29 cellular contexts compared by ENCODE assay signal in the genomic region with DNA sequence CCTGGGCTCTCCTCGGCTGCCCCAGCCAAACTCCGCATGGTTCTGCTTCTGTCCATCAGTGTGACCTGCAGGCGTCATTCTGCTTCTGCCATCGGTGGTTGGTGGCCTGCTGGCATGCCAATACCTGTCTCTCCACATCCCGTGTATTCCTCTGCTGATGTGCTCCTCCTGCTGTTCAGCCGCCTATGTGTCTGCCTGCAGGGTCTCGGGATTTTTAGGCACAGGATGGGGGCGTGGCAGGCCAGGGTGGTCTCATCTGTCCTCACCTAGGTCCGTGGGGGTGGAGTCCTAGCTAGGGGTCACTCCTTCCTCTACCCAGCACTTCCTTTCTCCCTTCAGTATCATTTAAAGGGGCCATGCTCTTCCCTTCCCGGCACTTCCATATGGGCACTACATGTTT. TPM values are rescaled to one million over a fixed set of nuclear protein-coding genes. Genes with fewer than 3 reads are reported as not detected.
"Had no signal": no experiment of that assay in that cellular context is flagged by ENCODE, and none has a peak within 500 bp of the region (broad histone marks: within the 10 kb centered on the region; RNA-seq: fewer than 3 reads in every experiment).

No MANE protein-coding gene starts in this region.

- H3K27me3 ChIP-seq: brain microvascular endothelial cell, cardiac muscle cell, MG63, Peyer's patch had no signal

- H3K9me3 ChIP-seq: MG63, Peyer's patch had no signal

- DNase-seq: activated CD4-positive, alpha-beta memory T cell treated with anti-CD3 and anti-CD28 coated beads, Interleukin-2, amount 10 ng/mL, durations not matched to agents 7 days and 5 days; activated CD4-positive, alpha-beta T cell treated with anti-CD3 and anti-CD28 coated beads, Interleukin-2, amount 50 U/mL, for 1 hour; activated CD4-positive, CD25-positive, alpha-beta regulatory T cell; activated gamma-delta T cell treated with Interleukin-2 at 50 U/mL for 16 hours; activated naive CD4-positive, alpha-beta T cell treated with anti-CD3 and anti-CD28 coated beads, Interleukin-2, amount 10 ng/mL, durations not matched to agents 7 days and 5 days; activated naive CD8-positive, alpha-beta T cell treated with anti-CD3 and anti-CD28 coated beads for 36 hours; activated T-cell treated with anti-CD3 and anti-CD28 coated beads, Interleukin-2, amount 50 U/mL, for 72 hours; brain microvascular endothelial cell; cerebellar nuclear complex; MG63; MV-4-11; NCI-H1092 treated with DMSO at 0.1 percent for 48 hours; NCI-H1417 treated with DMSO at 0.1 percent for 48 hours; NCI-H1694; NCI-H2029; NCI-H2107; NCI-H2171 treated with DMSO at 0.1 percent for 48 hours; NCI-H345; NCI-H510A treated with DMSO at 0.1 percent for 48 hours; NCI-H69; NK-92 treated with Interleukin-12 subunit alpha and Interleukin-12 subunit beta, amount 100 ng/mL, for 24 hours; Peyer's patch; SHP77; T-helper 17 cell; T-helper 9 cell had no signal

- H3K27ac ChIP-seq: brain microvascular endothelial cell, cardiac muscle cell, Peyer's patch had no signal

- H3K4me1 Mint-ChIP-seq: activated CD4-positive, alpha-beta memory T cell treated with anti-CD3 and anti-CD28 coated beads, Interleukin-2, amount 10 ng/mL, durations not matched to agents 7 days and 5 days; activated naive CD4-positive, alpha-beta T cell treated with anti-CD3 and anti-CD28 coated beads, Interleukin-2, amount 10 ng/mL, durations not matched to agents 7 days and 5 days had no signal

- H3K4me3 Mint-ChIP-seq: activated CD4-positive, alpha-beta memory T cell treated with anti-CD3 and anti-CD28 coated beads, Interleukin-2, amount 10 ng/mL, durations not matched to agents 7 days and 5 days; activated naive CD4-positive, alpha-beta T cell treated with anti-CD3 and anti-CD28 coated beads, Interleukin-2, amount 10 ng/mL, durations not matched to agents 7 days and 5 days; activated naive CD8-positive, alpha-beta T cell treated with anti-CD3 and anti-CD28 coated beads for 36 hours; activated T-cell treated with anti-CD3 and anti-CD28 coated beads, Interleukin-2, amount 50 U/mL, for 72 hours; T-helper 17 cell had no signal

- H3K4me3 ChIP-seq: cardiac muscle cell, MG63, Peyer's patch had no signal

- H3K9me3 Mint-ChIP-seq: activated CD4-positive, alpha-beta memory T cell treated with anti-CD3 and anti-CD28 coated beads, Interleukin-2, amount 10 ng/mL, durations not matched to agents 7 days and 5 days; activated naive CD4-positive, alpha-beta T cell treated with anti-CD3 and anti-CD28 coated beads, Interleukin-2, amount 10 ng/mL, durations not matched to agents 7 days and 5 days; activated naive CD8-positive, alpha-beta T cell treated with anti-CD3 and anti-CD28 coated beads for 36 hours; activated T-helper 2 cell treated with anti-CD3 and anti-CD28 coated beads, Interferon-gamma antibody, Interleukin-2, Interleukin-4, amounts not matched to agents 10 μg/mL and 5 μg/mL and 100 μg/mL, durations not matched to agents 14 hours and 24 hours and 36 hours had no signal

- H3K27ac Mint-ChIP-seq: activated CD4-positive, alpha-beta memory T cell treated with anti-CD3 and anti-CD28 coated beads, Interleukin-2, amount 10 ng/mL, durations not matched to agents 7 days and 5 days; activated naive CD4-positive, alpha-beta T cell treated with anti-CD3 and anti-CD28 coated beads, Interleukin-2, amount 10 ng/mL, durations not matched to agents 7 days and 5 days; activated naive CD8-positive, alpha-beta T cell treated with anti-CD3 and anti-CD28 coated beads for 36 hours; activated T-cell treated with anti-CD3 and anti-CD28 coated beads, Interleukin-2, amount 50 U/mL, for 72 hours; activated T-helper 2 cell treated with anti-CD3 and anti-CD28 coated beads, Interferon-gamma antibody, Interleukin-2, Interleukin-4, amounts not matched to agents 10 μg/mL and 5 μg/mL and 100 μg/mL, durations not matched to agents 14 hours and 24 hours and 36 hours; T-helper 17 cell had no signal

- H3K27me3 Mint-ChIP-seq: activated naive CD8-positive, alpha-beta T cell treated with anti-CD3 and anti-CD28 coated beads for 36 hours had no signal

- H3K36me3 Mint-ChIP-seq: activated naive CD4-positive, alpha-beta T cell treated with anti-CD3 and anti-CD28 coated beads, Interleukin-2, amount 10 ng/mL, durations not matched to agents 7 days and 5 days; activated naive CD8-positive, alpha-beta T cell treated with anti-CD3 and anti-CD28 coated beads for 36 hours had no signal

- H3K4me1 ChIP-seq: Peyer's patch had no signal

- H3K36me3 ChIP-seq: brain microvascular endothelial cell, cardiac muscle cell, MG63, Peyer's patch had no signal

RNA-seq across cellular contexts. Expression of gene SGCG, which starts 33.0 kb away (rescaled TPM):
- total RNA-seq: activated CD4-positive, alpha-beta memory T cell treated with anti-CD3 and anti-CD28 coated beads, Interleukin-2, amount 10 ng/mL, durations not matched to agents 7 days and 5 days; activated CD8-positive, alpha-beta memory T cell treated with anti-CD3 and anti-CD28 coated beads for 36 hours; activated naive CD8-positive, alpha-beta T cell treated with anti-CD3 and anti-CD28 coated beads for 36 hours; activated T-cell treated with anti-CD3 and anti-CD28 coated beads, Interleukin-2, amount 50 U/mL, for 72 hours; activated T-helper 2 cell treated with anti-CD3 and anti-CD28 coated beads, Interferon-gamma antibody, Interleukin-2, Interleukin-4, amounts not matched to agents 10 μg/mL and 5 μg/mL and 100 μg/mL, durations not matched to agents 14 hours and 24 hours and 36 hours; SK-MEL-5; T-helper 17 cell had no signal
- polyA plus RNA-seq: cardiac muscle cell had no signal
